8 cellular contexts compared by ENCODE assay signal in genomic region chr17:44070455-44071197, GRCh38. TPM values are rescaled to one million over a fixed set of nuclear protein-coding genes. Genes with fewer than 3 reads are reported as not detected.
DNase-seq lines count a peak whose midpoint lies in the region; ATAC-seq and TF ChIP-seq lines count a peak whose summit lies in the region.

TSS of gene G6PC3 (plus strand) at chr17:44070735. CDS start at chr17:44070966, 231 bp downstream.

- H2AFZ ChIP-seq in DND-41 (ENCODE audit: low read depth, low read length) = peak within 1 kb of the TSS; percentile 98

- peaks cover 40% of the 10 kb centered on the region for H3K4me1 ChIP-seq in DND-41 (ENCODE audit: insufficient read depth, low read length)

- no peaks in the 10 kb centered on the region for H3K9me3 ChIP-seq in DND-41 (ENCODE audit: insufficient read depth, low read length, severe bottlenecking)

- H3K9me3 Mint-ChIP-seq in natural killer cell treated with Interleukin-12 subunit alpha and Interleukin-12 subunit beta and Interleukin-15 and Interleukin-18, amount 100 ng/mL, for 72 hours = no peaks in the 10 kb centered on the region

- peak within 1 kb of the TSS; percentile 94 for H3K4me3 Mint-ChIP-seq in natural killer cell treated with Interleukin-12 subunit alpha and Interleukin-12 subunit beta and Interleukin-15 and Interleukin-18, amount 100 ng/mL, for 72 hours

- peak within 1 kb of the TSS; percentile 91 to 97 for H3K27ac Mint-ChIP-seq in natural killer cell treated with Interleukin-12 subunit alpha and Interleukin-12 subunit beta and Interleukin-15 and Interleukin-18, amount 100 ng/mL, for 72 hours

- peaks cover 4% of the 10 kb centered on the region for H3K36me3 Mint-ChIP-seq in natural killer cell treated with Interleukin-12 subunit alpha and Interleukin-12 subunit beta and Interleukin-15 and Interleukin-18, amount 100 ng/mL, for 72 hours

- no peaks in the 10 kb centered on the region for H3K27me3 ChIP-seq in DND-41 (ENCODE audit: insufficient read depth, low read length, poor library complexity)

- peaks cover 33 to 36% of the 10 kb centered on the region in 2 donors for H3K4me1 Mint-ChIP-seq in natural killer cell treated with Interleukin-12 subunit alpha and Interleukin-12 subunit beta and Interleukin-15 and Interleukin-18, amount 100 ng/mL, for 72 hours (ENCODE audit: low read depth in 2 of 2)

- H3K27me3 Mint-ChIP-seq in natural killer cell treated with Interleukin-12 subunit alpha and Interleukin-12 subunit beta and Interleukin-15 and Interleukin-18, amount 100 ng/mL, for 72 hours = no peaks in the 10 kb centered on the region

- peak within 1 kb of the TSS; percentile 91 for H3K9ac ChIP-seq in DND-41 (ENCODE audit: low read depth, low read length)

- peaks cover 26% of the 10 kb centered on the region for H3K36me3 ChIP-seq in DND-41 (ENCODE audit: insufficient read depth, low read length)

- TF ChIP-seq CTCF in DND-41 (IDR thresholded peaks at IDR 0.05; ENCODE audit: borderline replicate concordance, extremely low read depth, low read length, poor library complexity, severe bottlenecking) (no peak), RWPE1 (conservative IDR thresholded peaks at IDR 0.05; ENCODE audit: low read depth) (no peak)

- POLR2A ChIA-PET in RWPE1 (lab: Yijun Ruan, JAX; ENCODE audit: low non-redundant PET) = interaction anchor here (0.6 to 1.0 kb wide), 4 partner anchors 11 to 426 kb away, joined by 3 to 7 read pairs (median 4); no protein-coding TSS in a partner anchor

- ATAC-seq in DND-41 (ENCODE audit: insufficient read depth, low read depth) (peak; percentile 76), GM21786 (IDR thresholded peaks at IDR 0.05; ENCODE audit: unreplicated experiment) (peak; percentile 79)
- peak; percentile 88 to 90 for ATAC-seq in natural killer cell treated with Interleukin-12 subunit alpha and Interleukin-12 subunit beta and Interleukin-15 and Interleukin-18, amount 100 ng/mL, for 72 hours
- peak; percentile 79 for ATAC-seq in stimulated activated naive CD8-positive, alpha-beta T cell treated with anti-CD3 and anti-CD28 coated beads, Interleukin-15, Interleukin-2, amounts not matched to agents 100 U/mL and 50 U/mL, for 24 hours

- H3K27ac ChIP-seq in DND-41 (ENCODE audit: low read length) = peak within 1 kb of the TSS; percentile 95
- peak within 1 kb of the TSS; percentile 96 for H3K27ac ChIP-seq in RWPE1

- peaks cover 51% of the 10 kb centered on the region for H3K79me2 ChIP-seq in DND-41 (ENCODE audit: insufficient read depth, low read length)

- peak within 1 kb of the TSS; percentile 90 for H3K4me2 ChIP-seq in DND-41 (ENCODE audit: insufficient read depth, low read length)

- CTCF ChIA-PET in RWPE1 (lab: Yijun Ruan, JAX) = interaction anchor here (0.5 to 1.0 kb wide), 5 partner anchors 33 to 946 kb away, joined by 3 to 8 read pairs (median 5); partner anchors contain the start of gene BRCA1

- H4K20me1 ChIP-seq in DND-41 (ENCODE audit: insufficient read depth, low read length) = peaks cover 7% of the 10 kb centered on the region; the same call in 1 of the 2 replicates

- H3K4me3 ChIP-seq in DND-41 (ENCODE audit: low read depth in 1 of 2, low read length in 2 of 2) = peak within 1 kb of the TSS; percentile 45 to 99

- DNase-seq in DND-41 = peak; percentile 94
- peak; percentile 97 for DNase-seq in Kasumi-1 (lab: John Stamatoyannopoulos, UW)
- DNase-seq in RWPE1 (ENCODE audit: low spot score) = peak; percentile 95
- peak; percentile 59 for DNase-seq in activated T-helper 9 cell treated with anti-CD3 and anti-CD28 coated beads, Interleukin-2, amount 50 U/mL, for 16 hours (ENCODE audit: low read depth)
- peak; percentile 96 for DNase-seq in fibroblast of peridontal ligament (ENCODE audit: extremely low read depth)
- peak; percentile 95 for DNase-seq in natural killer cell treated with Interleukin-12 subunit alpha and Interleukin-12 subunit beta and Interleukin-15 and Interleukin-18, amount 100 ng/mL, for 72 hours (ENCODE audit: low spot score)
- DNase-seq in stimulated activated naive CD8-positive, alpha-beta T cell treated with anti-CD3 and anti-CD28 coated beads, Interleukin-15, Interleukin-2, amounts not matched to agents 100 U/mL and 50 U/mL, for 24 hours = peak; percentile 93

RNA-seq across cellular contexts. Expression of gene G6PC3, which starts in this region (rescaled TPM):
- total RNA-seq in natural killer cell treated with Interleukin-12 subunit alpha and Interleukin-12 subunit beta and Interleukin-15 and Interleukin-18, amount 100 ng/mL, for 72 hours = 10 to 100 TPM; 24.6 to 26.8 TPM

Comparison
In these comparisons a context has a peak if more than half of its experiments do, and no peak if none do; other contexts are left out.
1. Peak in every context shown above with its lines: DNase-seq, ATAC-seq, H3K4me3 ChIP-seq and H3K27ac ChIP-seq.